In genomic region chr1:246608616-246609376, GRCh38 we compare ENCODE assay signal across 8 cellular contexts. TPM values are rescaled to one million over a fixed set of nuclear protein-coding genes. Genes with fewer than 3 reads are reported as not detected.
A peak's percentile ranks its signal among the peaks of the same experiment; 100 is the strongest.
DNase-seq lines count a peak whose midpoint lies in the region; ATAC-seq, FAIRE-seq and TF ChIP-seq lines count a peak whose summit lies in the region.

No MANE protein-coding gene starts in this region.

- peaks cover 11 to 13% of the 10 kb centered on the region in 2 donors for H3K4me1 ChIP-seq in lung (ENCODE audit: control insufficient read depth in 2 of 2, insufficient read depth in 2 of 2, low read length in 2 of 2)

- peak; percentile 77 for ATAC-seq in HG03354 (IDR thresholded peaks at IDR 0.05; ENCODE audit: poor library complexity, severe bottlenecking, unreplicated experiment)
- ATAC-seq in lung (ENCODE audit: insufficient read depth, low FRiP score): peak; percentile 93

- no peak for DNase-seq in GM12892 (ENCODE audit: insufficient read length)
- peak; percentile 61 for DNase-seq in SIG-M5 (lab: John Stamatoyannopoulos, UW)
- DNase-seq in choroid plexus epithelial cell (ENCODE audit: low read depth): peak; percentile 97
- DNase-seq in lung (ENCODE audit: low spot score): peak; percentile 94
- DNase-seq in stromal cell of bone marrow (ENCODE audit: low read depth): peak; percentile 61
- no peak for DNase-seq in NCI-H345 (lab: John Stamatoyannopoulos, UW)
- DNase-seq in NCI-H2107 (lab: John Stamatoyannopoulos, UW): no peak

- TF ChIP-seq CTCF in choroid plexus epithelial cell (conservative IDR thresholded peaks at IDR 0.05; ENCODE audit: low read depth, low read length) (peak; percentile 47), lung (IDR thresholded peaks at IDR 0.05; ENCODE audit: control extremely low read depth, extremely low read depth) (no peak)

- no peak for TF ChIP-seq POLR2A in GM12892 (IDR thresholded peaks at IDR 0.05; ENCODE audit: low read depth, low read length)

- H3K4me3 ChIP-seq in choroid plexus epithelial cell (ENCODE audit: low read depth, low read length) (no peak overlapping the region), lung (no peak overlapping the region)

- no peaks in the 10 kb centered on the region for H3K27me3 ChIP-seq in lung (ENCODE audit: control insufficient read depth, insufficient read depth)

- H3K27ac ChIP-seq in lung (ENCODE audit: low read depth in 1 of 2, low read length in 1 of 2): peak overlapping the region; percentile 61 to 82

- H3K9me3 ChIP-seq in lung (ENCODE audit: control insufficient read depth in 2 of 2, insufficient read depth in 1 of 2, low read length in 1 of 2): peaks cover 0 to 2% of the 10 kb centered on the region in 2 donors

- peak; percentile 14 for FAIRE-seq in GM12892 (lab: Jason Lieb, UNC)

- WGBS in lung, 2 donors: 21% methylated on average over 18 of the region's 18 CpGs

- H3K36me3 ChIP-seq in lung (ENCODE audit: control insufficient read depth in 2 of 2, insufficient read depth in 2 of 2, low read length in 2 of 2): no peaks in the 10 kb centered on the region

RNA-seq across cellular contexts. Expression of gene CNST, which starts 42.5 kb away (rescaled TPM):
- polyA plus RNA-seq in GM12892 (2012; ENCODE audit: missing spikeins): 7.7 TPM
- total RNA-seq in lung: 10 to 100 TPM; 24.0 to 37.3 TPM
- polyA plus RNA-seq in lung: 10 to 100 TPM in 1 of 2 donors, 1 to 10 TPM in 1; 6.1 to 10.5 TPM

RNA-seq across cellular contexts. Expression of gene TFB2M, which starts 42.7 kb away (rescaled TPM):
- 20.8 TPM for polyA plus RNA-seq in GM12892 (2012; ENCODE audit: missing spikeins)
- 10 to 100 TPM; 10.4 to 13.3 TPM for total RNA-seq in lung
- 10 to 100 TPM in 1 of 2 donors, 1 to 10 TPM in 1; 5.5 to 11.2 TPM for polyA plus RNA-seq in lung

Comparison
In these comparisons a context has a peak if more than half of its experiments do, and no peak if none do; other contexts are left out.
1. DNase-seq: peak in SIG-M5 (single experiment), choroid plexus epithelial cell (single experiment), lung (single experiment) and stromal cell of bone marrow (single experiment); none in GM12892 (single experiment), NCI-H345 (single experiment) and NCI-H2107 (single experiment).